ENCODE assay signal across 1 cellular context in the genomic region with DNA sequence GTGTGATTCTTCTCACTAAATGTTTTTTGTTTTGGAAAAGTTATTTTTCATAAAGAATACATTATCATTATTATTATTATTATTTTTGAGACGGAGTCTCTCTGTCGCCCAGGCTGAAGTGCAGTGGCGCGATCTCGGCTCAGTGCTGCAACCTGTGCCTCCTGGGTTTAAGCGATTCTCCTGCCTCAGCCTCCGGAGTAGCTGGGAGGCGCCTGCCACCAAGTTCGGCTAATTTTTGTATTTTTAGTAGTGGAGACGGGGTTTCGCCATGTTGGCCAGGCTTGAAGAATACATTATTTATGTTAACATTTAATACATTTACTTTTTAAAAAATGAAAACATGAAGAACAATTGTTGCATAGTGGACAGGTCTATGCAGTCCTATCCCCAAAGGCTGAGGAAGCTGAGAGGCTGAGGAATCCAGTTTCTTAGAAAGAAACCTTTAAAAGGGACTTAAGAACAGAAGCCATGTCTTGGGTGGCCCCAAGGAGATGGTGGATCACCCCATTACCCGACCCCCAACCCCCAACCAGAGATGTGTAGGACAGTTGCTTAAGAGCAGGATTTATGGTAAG.
TF ChIP-seq lines count a peak whose summit lies in the region.

No MANE protein-coding gene starts in this region.

TF ChIP-seq in HEK293, 187 proteins besides CTCF, POLR2A, EP300 and RAD21 (continued from another document):
- TF ChIP-seq ZNF747 (tag by site-specific recombination; IDR thresholded peaks at IDR 0.05) (no peak), ZNF600 (tag by site-specific recombination; IDR thresholded peaks at IDR 0.05) (0 out of 2 replicates have a peak, but pooled peaks have one; percentile 13), ZNF394 (tag by site-specific recombination; IDR thresholded peaks at IDR 0.05; ENCODE audit: borderline replicate concordance) (peak; percentile 77; the same call in 1 of the 2 replicates), ZNF426 (tag by site-specific recombination; IDR thresholded peaks at IDR 0.05) (no peak), SP2 (tag by site-specific recombination; IDR thresholded peaks at IDR 0.05) (no peak)
